ENCODE assay signal across 21 cellular contexts in genomic region chr2:226495466-226496161, GRCh38.
DNase-seq lines count a peak whose midpoint lies in the region; ATAC-seq, FAIRE-seq and TF ChIP-seq lines count a peak whose summit lies in the region.
"Had no signal": no experiment of that assay in that cellular context is flagged by ENCODE, and none has a peak within 500 bp of the region (broad histone marks: within the 10 kb centered on the region; RNA-seq: fewer than 3 reads in every experiment).

No MANE protein-coding gene starts in this region.

- no peaks in the 10 kb centered on the region for H3K4me1 Mint-ChIP-seq in activated T-cell treated with anti-CD3 and anti-CD28 coated beads, Interleukin-2, amount 50 U/mL, for 4 hours (ENCODE audit: low read depth)
- H3K4me1 Mint-ChIP-seq: CD8-positive, alpha-beta memory T cell had no signal

- H4K91ac ChIP-seq in H1 (replicated peaks; ENCODE audit: insufficient read length, low read length) (no peak overlapping the region), mesenchymal stem cell (ENCODE audit: low read length) (no peak overlapping the region)

- POLR2A ChIA-PET in H1 (lab: Charles Lee; ENCODE audit: partially characterized antibody), result interaction anchor here (1.4 kb wide), 1 partner anchor 12 kb away, joined by 3 read pairs; no protein-coding TSS in a partner anchor

- H2BK15ac ChIP-seq in H1 (ENCODE audit: low read length) (no peak overlapping the region), mesenchymal stem cell (ENCODE audit: low read depth, poor library complexity, severe bottlenecking) (no peak overlapping the region)

- CTCF ChIA-PET in H1 (lab: Charles Lee; ENCODE audit: partially characterized antibody), result no interaction called here

- no peaks in the 10 kb centered on the region for H4K20me1 ChIP-seq in H1 (replicated peaks in 1 of 2; ENCODE audit: control insufficient read depth in 1 of 2, insufficient read depth in 2 of 2, low read length in 2 of 2)
- H4K20me1 ChIP-seq: BLaER1 had no signal

- TF ChIP-seq POLR2A in H1 (IDR thresholded peaks at IDR 0.05; ENCODE audit: control extremely low read depth in 1 of 2, low read depth in 2 of 2, low read length in 2 of 2) (no peak), thyroid gland (IDR thresholded peaks at IDR 0.05) (peak in 1 of 2 donors; percentile 18)

- peaks cover 10% of the 10 kb centered on the region for H3K27me3 Mint-ChIP-seq in activated T-cell treated with anti-CD3 and anti-CD28 coated beads, Interleukin-2, amount 50 U/mL, for 4 hours (ENCODE audit: low read depth)

- peak; percentile 5 for DNase-seq in NCI-H1694 treated with DMSO at 0.1 percent for 48 hours (lab: John Stamatoyannopoulos, UW)
- DNase-seq in H1 (ENCODE audit: low read depth in 1 of 2, low spot score in 2 of 2), result no peak
- DNase-seq in mesenchymal stem cell, result no peak
- peak; percentile 84 to 85 for DNase-seq in thyroid gland
- no peak for DNase-seq in activated T-cell treated with anti-CD3 and anti-CD28 coated beads, Interleukin-2, amount 50 U/mL, for 4 hours
- DNase-seq in activated effector memory CD4-positive, alpha-beta T cell treated with Interleukin-2 at 50 U/mL for 16 hours, result no peak
- DNase-seq in urothelium cell line (ENCODE audit: low spot score), result no peak
- DNase-seq: CD8-positive, alpha-beta memory T cell; DMS53; EL; H7; HFFc6; MV-4-11; NCI-H2029; NCI-H2171 treated with DMSO at 0.1 percent for 48 hours; NCI-H446 treated with DMSO at 0.1 percent for 48 hours; SJCRH30 had no signal

- intact Hi-C loops in thyroid gland (cut with DNase I), result no loop called here

- no peak overlapping the region for H4K5ac ChIP-seq in H1 (ENCODE audit: insufficient read length, low read depth, low read length)

- H3K4me1 ChIP-seq in H1 (replicated peaks in 1 of 4; ENCODE audit: control insufficient read depth in 3 of 4, insufficient read depth in 4 of 4, low read length in 3 of 4), result no peaks in the 10 kb centered on the region
- H3K4me1 ChIP-seq in mesenchymal stem cell (ENCODE audit: control insufficient read depth, insufficient read depth, low read depth, low read length), result peaks cover 2% of the 10 kb centered on the region
- peaks cover 19 to 22% of the 10 kb centered on the region in 2 donors for H3K4me1 ChIP-seq in thyroid gland
- H3K4me1 ChIP-seq: BLaER1, SJCRH30 had no signal

- H3K23me2 ChIP-seq in H1 (ENCODE audit: low read depth, low read length), result no peaks in the 10 kb centered on the region

- H3K27ac ChIP-seq in H1 (ENCODE audit: low read depth, low read length), result no peak overlapping the region
- no peak overlapping the region for H3K27ac ChIP-seq in mesenchymal stem cell (ENCODE audit: low read length, poor library complexity, severe bottlenecking)
- H3K27ac ChIP-seq in thyroid gland, result peak overlapping the region; percentile 69 to 84 (median 79)
- H3K27ac ChIP-seq: BLaER1, KMS-11, SJCRH30 had no signal

- no peak overlapping the region for H3K4me3 Mint-ChIP-seq in activated T-cell treated with anti-CD3 and anti-CD28 coated beads, Interleukin-2, amount 50 U/mL, for 4 hours
- H3K4me3 Mint-ChIP-seq: CD8-positive, alpha-beta memory T cell; HFFc6 had no signal

- H2AFZ ChIP-seq in H1 (ENCODE audit: low read length) (peak overlapping the region; percentile 70; the same call in 1 of the 2 replicates), mesenchymal stem cell (ENCODE audit: low read depth, low read length) (no peak overlapping the region)

- H3K4me2 ChIP-seq in H1 (ENCODE audit: insufficient read depth in 1 of 2, low read depth in 2 of 2, low read length in 2 of 2) (no peak overlapping the region), mesenchymal stem cell (ENCODE audit: low read length, poor library complexity, severe bottlenecking) (no peak overlapping the region)
- H3K4me2 ChIP-seq: BLaER1, KMS-11 had no signal

- H2AK5ac ChIP-seq in H1 (ENCODE audit: low read depth, low read length), result no peak overlapping the region
- no peak overlapping the region for H2AK5ac ChIP-seq in mesenchymal stem cell (ENCODE audit: low read length, severe bottlenecking)

- H3K18ac ChIP-seq in H1 (ENCODE audit: extremely low read depth, low read length) (no peak overlapping the region), mesenchymal stem cell (ENCODE audit: low read depth in 1 of 2, low read length in 2 of 2) (no peak overlapping the region)

- H3K4me3 ChIP-seq in H1 (ENCODE audit: extremely low read depth in 1 of 4, insufficient read depth in 2 of 4, low read depth in 3 of 4, low read length in 4 of 4) (no peak overlapping the region), mesenchymal stem cell (ENCODE audit: insufficient read depth in 1 of 2, low read depth in 1 of 2, low read length in 2 of 2) (no peak overlapping the region), thyroid gland (replicated peaks in 1 of 3) (no peak overlapping the region)
- H3K4me3 ChIP-seq: BLaER1, GM12878, SJCRH30 had no signal

- no peak for TF ChIP-seq CTCF in H1 (IDR thresholded peaks at IDR 0.05; ENCODE audit: control extremely low read depth in 1 of 3, insufficient read depth in 1 of 3, low read depth in 1 of 3, low read length in 3 of 3)
- TF ChIP-seq CTCF in thyroid gland (IDR thresholded peaks at IDR 0.05), result no peak

- TF ChIP-seq RAD21 in H1 (IDR thresholded peaks at IDR 0.05 in 1 of 2, conservative IDR thresholded peaks at IDR 0.05 in 1 of 2; ENCODE audit: low read depth in 2 of 2, low read length in 2 of 2), result no peak

- H2BK12ac ChIP-seq in H1 (ENCODE audit: low read depth, low read length) (no peak overlapping the region; the same call in 1 of the 2 replicates), mesenchymal stem cell (ENCODE audit: low read length in 2 of 2) (peak overlapping the region; percentile 37 to 59)

- H3K79me2 ChIP-seq in H1 (ENCODE audit: control insufficient read depth in 1 of 2, insufficient read depth in 2 of 2, low read length in 2 of 2), result no peaks in the 10 kb centered on the region

- H3K56ac ChIP-seq in H1 (replicated peaks; ENCODE audit: insufficient read length, low read depth, low read length), result peak overlapping the region; percentile 12

- no peaks in the 10 kb centered on the region for H3K9me3 Mint-ChIP-seq in activated T-cell treated with anti-CD3 and anti-CD28 coated beads, Interleukin-2, amount 50 U/mL, for 4 hours

- no peaks in the 10 kb centered on the region for H3K79me1 ChIP-seq in H1 (ENCODE audit: low read depth, low read length)
- no peaks in the 10 kb centered on the region for H3K79me1 ChIP-seq in mesenchymal stem cell (replicated peaks; ENCODE audit: low read length, poor library complexity, severe bottlenecking)

- no peak overlapping the region for H4K8ac ChIP-seq in H1 (ENCODE audit: extremely low read depth, insufficient read depth, low read length)
- H4K8ac ChIP-seq in mesenchymal stem cell (ENCODE audit: low read length), result no peak overlapping the region

- H3K9ac ChIP-seq in H1 (replicated peaks in 1 of 4; ENCODE audit: extremely low read depth in 1 of 4, low read depth in 3 of 4, low read length in 3 of 4) (no peak overlapping the region), mesenchymal stem cell (ENCODE audit: low read length) (no peak overlapping the region)
- H3K9ac ChIP-seq: BLaER1, KMS-11 had no signal

- 90% methylated on average over 9 of the region's 9 CpGs; no CpG with 5 or more reads in 1 of the 2 experiments for WGBS in H1 (ENCODE audit: extremely low coverage in 1 of 2, insufficient coverage in 1 of 2, insufficient read length in 1 of 2, insufficient replicate concordance in 2 of 2, low coverage in 1 of 2, low lambda C conversion rate in 2 of 2, missing lambda C conversion rate in 1 of 2), 2 experiments
- 95% methylated on average over 8 of the region's 9 CpGs for WGBS in mesenchymal stem cell
- WGBS in thyroid gland, 2 donors, result 32 to 36% methylated on average over 9 of the region's 9 CpGs

- no peak overlapping the region for H2BK120ac ChIP-seq in H1 (replicated peaks; ENCODE audit: low read depth, low read length)
- no peak overlapping the region for H2BK120ac ChIP-seq in mesenchymal stem cell (ENCODE audit: low read depth, low read length)

- FAIRE-seq in H1 (lab: Jason Lieb, UNC), result no peak
- FAIRE-seq in urothelium cell line (lab: Jason Lieb, UNC), result no peak
- FAIRE-seq: GM12878 had no signal

- ATAC-seq in activated T-cell treated with anti-CD3 and anti-CD28 coated beads, Interleukin-2, amount 50 U/mL, for 4 hours, result no peak
- ATAC-seq: GM12878, Panc1 had no signal

- no peak for TF ChIP-seq EP300 in H1 (IDR thresholded peaks at IDR 0.05; ENCODE audit: borderline replicate concordance in 1 of 2, low read depth in 2 of 2, low read length in 2 of 2)

- H3K27me3 ChIP-seq in H1 (replicated peaks in 1 of 4; ENCODE audit: control insufficient read depth in 3 of 4, extremely low read depth in 1 of 4, insufficient read depth in 3 of 4, low read length in 3 of 4) (no peaks in the 10 kb centered on the region), mesenchymal stem cell (ENCODE audit: control insufficient read depth in 1 of 2, insufficient read depth in 1 of 2, low read length in 2 of 2) (no peaks in the 10 kb centered on the region), thyroid gland (no peaks in the 10 kb centered on the region)
- H3K27me3 ChIP-seq: BLaER1, SJCRH30 had no signal

- H3K4ac ChIP-seq in H1 (replicated peaks; ENCODE audit: insufficient read length, low read depth, low read length) (no peak overlapping the region), mesenchymal stem cell (ENCODE audit: low read depth in 1 of 2, low read length in 2 of 2) (no peak overlapping the region)

- H3K36me3 ChIP-seq in H1 (ENCODE audit: control insufficient read depth in 2 of 4, insufficient read depth in 4 of 4, low read length in 3 of 4) (no peaks in the 10 kb centered on the region), mesenchymal stem cell (ENCODE audit: control insufficient read depth in 1 of 2, insufficient read depth in 2 of 2, low read depth in 1 of 2, low read length in 2 of 2) (no peaks in the 10 kb centered on the region), thyroid gland (no peaks in the 10 kb centered on the region)
- H3K36me3 ChIP-seq: BLaER1, SJCRH30 had no signal

- no peak overlapping the region for H2BK20ac ChIP-seq in H1 (ENCODE audit: low read length)

- H3K14ac ChIP-seq in H1 (ENCODE audit: insufficient read length) (no peak overlapping the region), mesenchymal stem cell (ENCODE audit: low read length in 2 of 2) (no peak overlapping the region)

- no peaks in the 10 kb centered on the region for H3K36me3 Mint-ChIP-seq in activated T-cell treated with anti-CD3 and anti-CD28 coated beads, Interleukin-2, amount 50 U/mL, for 4 hours (ENCODE audit: insufficient read depth)

- H3K9me3 ChIP-seq in H1 (ENCODE audit: insufficient read depth in 2 of 2, low read depth in 1 of 2, low read length in 1 of 2) (no peaks in the 10 kb centered on the region), mesenchymal stem cell (ENCODE audit: control insufficient read depth, low read length) (peaks cover under 1% of the 10 kb centered on the region), thyroid gland (no peaks in the 10 kb centered on the region)
- H3K9me3 ChIP-seq: BLaER1, SJCRH30 had no signal

- H2BK5ac ChIP-seq in H1 (ENCODE audit: low read depth, low read length) (no peak overlapping the region), mesenchymal stem cell (ENCODE audit: low read depth, low read length, poor library complexity, severe bottlenecking) (no peak overlapping the region)

- H3K23ac ChIP-seq in H1 (ENCODE audit: insufficient read length) (no peak overlapping the region), mesenchymal stem cell (ENCODE audit: low read length in 2 of 2) (no peak overlapping the region)

TF ChIP-seq in H1, 55 proteins besides CTCF, POLR2A, EP300 and RAD21 (continues in another document):
- no peak for TF ChIP-seq GTF2F1 (IDR thresholded peaks at IDR 0.05; ENCODE audit: borderline replicate concordance, low read depth, low read length)

Comparison
In these comparisons a context has a peak if more than half of its experiments do, and no peak if none do; other contexts are left out.
1. DNase-seq: peak in NCI-H1694 treated with DMSO at 0.1 percent for 48 hours (single experiment) and thyroid gland (2 of 2); none in H1 (0 of 2), mesenchymal stem cell (single experiment), activated T-cell treated with anti-CD3 and anti-CD28 coated beads, Interleukin-2, amount 50 U/mL, for 4 hours (single experiment), activated effector memory CD4-positive, alpha-beta T cell treated with Interleukin-2 at 50 U/mL for 16 hours (single experiment) and urothelium cell line (single experiment).
2. H3K27ac ChIP-seq: peak in thyroid gland (3 of 3); none in H1 (single experiment) and mesenchymal stem cell (single experiment).